Comparison of ENCODE assay signal across 8 cellular contexts in the genomic region with DNA sequence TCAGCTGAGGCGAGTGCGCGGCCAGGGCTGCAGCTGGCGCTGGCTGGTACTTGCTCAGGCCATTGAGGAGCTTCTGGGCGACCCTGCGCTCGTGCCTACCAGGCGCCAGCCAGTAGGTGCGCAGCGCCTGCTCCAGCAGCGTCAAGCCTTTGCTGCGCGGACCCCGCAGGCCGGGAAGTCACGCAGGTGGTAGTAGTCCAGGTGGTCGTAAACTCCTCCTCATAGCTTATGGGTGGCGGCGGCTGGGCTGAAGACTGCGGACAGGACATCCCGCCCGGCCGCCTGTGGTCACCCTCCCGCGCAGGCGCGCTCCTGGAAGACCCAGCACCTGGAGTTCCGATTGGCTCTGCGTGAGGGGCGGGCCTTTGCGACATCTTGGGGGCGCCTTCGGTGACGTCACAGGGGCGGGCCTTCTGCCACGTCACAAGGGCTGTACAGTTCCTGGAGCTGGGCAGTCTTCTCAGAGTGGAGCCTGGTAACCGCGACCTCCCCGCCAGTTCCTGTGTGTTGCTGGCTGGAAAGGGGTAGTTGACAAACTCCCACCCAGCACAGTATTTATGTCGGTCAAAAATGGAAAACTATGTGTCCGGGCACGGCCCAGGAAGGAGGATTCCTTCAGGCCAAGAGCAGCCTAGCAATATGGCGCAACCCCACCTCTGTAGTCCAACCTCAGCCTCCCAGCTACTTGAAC.
DNase-seq lines count a peak whose midpoint lies in the region; ATAC-seq and TF ChIP-seq lines count a peak whose summit lies in the region.
"Not testable (repeated sequence)": the region's sequence is repeated elsewhere in the genome, so short reads cannot be mapped to it uniquely, and the experiment has no call there.

No MANE protein-coding gene starts in this region.

- ATAC-seq in HG02571 (IDR thresholded peaks at IDR 0.05; ENCODE audit: unreplicated experiment): peak; percentile 98
- ATAC-seq in omental fat pad (ENCODE audit: low FRiP score): peak; percentile 100

- TF ChIP-seq CTCF in GM10266 (IDR thresholded peaks at IDR 0.05; ENCODE audit: control insufficient read depth, insufficient read depth, low read depth, missing control alignments); NB4 (IDR thresholded peaks at IDR 0.05; ENCODE audit: low read depth, low read length); omental fat pad (IDR thresholded peaks at IDR 0.05): not testable (repeated sequence)

- peak; percentile 84 for DNase-seq in GM10266 (ENCODE audit: extremely low spot score)
- peak; percentile 96 for DNase-seq in NB4 (ENCODE audit: low read depth)
- DNase-seq in SK-N-DZ (ENCODE audit: low spot score): peak; percentile 90
- peak; percentile 92 for DNase-seq in activated naive CD4-positive, alpha-beta T cell treated with anti-CD3 and anti-CD28 coated beads, Interleukin-2, amount 50 U/mL, for 16 hours
- DNase-seq in germinal center (ENCODE audit: low spot score): peak; percentile 72
- DNase-seq in omental fat pad (ENCODE audit: low spot score): peak; percentile 91

- peak overlapping the region; percentile 82 for H3K27ac ChIP-seq in temporal lobe (ENCODE audit: low read depth, low read length)

- H3K4me3 ChIP-seq in NB4 (ENCODE audit: low read depth, low read length): peak overlapping the region; percentile 88

- peak; percentile 84 for TF ChIP-seq POLR2A in NB4 (IDR thresholded peaks at IDR 0.05; ENCODE audit: extremely low read depth, insufficient read length)

Comparison
In these comparisons a context has a peak if more than half of its experiments do, and no peak if none do; other contexts are left out.
1. Peak in every context shown above with its lines: DNase-seq, ATAC-seq, H3K4me3 ChIP-seq and H3K27ac ChIP-seq.